ENCODE assay signal across 2 cellular contexts in the genomic region with DNA sequence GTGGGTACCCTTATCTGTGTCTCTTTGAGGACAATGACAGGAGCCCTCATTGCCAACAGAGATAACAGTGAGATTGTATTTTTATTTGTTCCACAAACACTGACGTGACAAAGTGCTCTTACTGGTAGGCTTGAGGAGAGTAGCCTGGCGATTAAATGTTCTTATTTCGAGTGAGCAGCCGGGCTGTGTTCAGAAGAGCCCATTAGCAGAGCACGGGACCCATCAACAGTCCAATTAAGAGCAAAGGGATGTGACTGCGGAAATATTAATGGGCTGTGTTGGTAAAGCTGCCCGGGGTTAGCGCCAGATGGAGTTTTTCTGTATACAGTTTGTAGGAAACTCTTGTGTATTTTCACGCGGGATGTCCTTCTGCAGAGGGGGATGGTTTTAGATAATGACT.
TF ChIP-seq lines count a peak whose summit lies in the region.

No MANE protein-coding gene starts in this region.

TF ChIP-seq in SK-N-SH, 30 proteins besides CTCF, POLR2A, EP300 and RAD21:
- TF ChIP-seq FOXM1 (IDR thresholded peaks at IDR 0.05; ENCODE audit: low read depth): no peak
- TF ChIP-seq RFX5 (IDR thresholded peaks at IDR 0.05; ENCODE audit: low read length): no peak
- no peak for TF ChIP-seq IRF3 (IDR thresholded peaks at IDR 0.05; ENCODE audit: low read depth, low read length)
- TF ChIP-seq, protein P1, sequence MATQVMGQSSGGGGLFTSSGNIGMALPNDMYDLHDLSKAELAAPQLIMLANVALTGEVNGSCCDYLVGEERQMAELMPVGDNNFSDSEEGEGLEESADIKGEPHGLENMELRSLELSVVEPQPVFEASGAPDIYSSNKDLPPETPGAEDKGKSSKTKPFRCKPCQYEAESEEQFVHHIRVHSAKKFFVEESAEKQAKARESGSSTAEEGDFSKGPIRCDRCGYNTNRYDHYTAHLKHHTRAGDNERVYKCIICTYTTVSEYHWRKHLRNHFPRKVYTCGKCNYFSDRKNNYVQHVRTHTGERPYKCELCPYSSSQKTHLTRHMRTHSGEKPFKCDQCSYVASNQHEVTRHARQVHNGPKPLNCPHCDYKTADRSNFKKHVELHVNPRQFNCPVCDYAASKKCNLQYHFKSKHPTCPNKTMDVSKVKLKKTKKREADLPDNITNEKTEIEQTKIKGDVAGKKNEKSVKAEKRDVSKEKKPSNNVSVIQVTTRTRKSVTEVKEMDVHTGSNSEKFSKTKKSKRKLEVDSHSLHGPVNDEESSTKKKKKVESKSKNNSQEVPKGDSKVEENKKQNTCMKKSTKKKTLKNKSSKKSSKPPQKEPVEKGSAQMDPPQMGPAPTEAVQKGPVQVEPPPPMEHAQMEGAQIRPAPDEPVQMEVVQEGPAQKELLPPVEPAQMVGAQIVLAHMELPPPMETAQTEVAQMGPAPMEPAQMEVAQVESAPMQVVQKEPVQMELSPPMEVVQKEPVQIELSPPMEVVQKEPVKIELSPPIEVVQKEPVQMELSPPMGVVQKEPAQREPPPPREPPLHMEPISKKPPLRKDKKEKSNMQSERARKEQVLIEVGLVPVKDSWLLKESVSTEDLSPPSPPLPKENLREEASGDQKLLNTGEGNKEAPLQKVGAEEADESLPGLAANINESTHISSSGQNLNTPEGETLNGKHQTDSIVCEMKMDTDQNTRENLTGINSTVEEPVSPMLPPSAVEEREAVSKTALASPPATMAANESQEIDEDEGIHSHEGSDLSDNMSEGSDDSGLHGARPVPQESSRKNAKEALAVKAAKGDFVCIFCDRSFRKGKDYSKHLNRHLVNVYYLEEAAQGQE (IDR thresholded peaks at IDR 0.05; ENCODE audit: low read depth, low read length): no peak
- TF ChIP-seq FOXJ3 (CRISPR knock-in tag; IDR thresholded peaks at IDR 0.05): no peak
- no peak for TF ChIP-seq SMC3 (IDR thresholded peaks at IDR 0.05; ENCODE audit: low read depth, low read length)
- TF ChIP-seq, protein P2, sequence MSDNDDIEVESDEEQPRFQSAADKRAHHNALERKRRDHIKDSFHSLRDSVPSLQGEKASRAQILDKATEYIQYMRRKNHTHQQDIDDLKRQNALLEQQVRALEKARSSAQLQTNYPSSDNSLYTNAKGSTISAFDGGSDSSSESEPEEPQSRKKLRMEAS (IDR thresholded peaks at IDR 0.05; ENCODE audit: low read depth): no peak
- no peak for TF ChIP-seq MXI1 (IDR thresholded peaks at IDR 0.05; ENCODE audit: low read depth, low read length)
- no peak for TF ChIP-seq USF2 (IDR thresholded peaks at IDR 0.05; ENCODE audit: borderline replicate concordance, low read depth, low read length)
- TF ChIP-seq GATA2 (CRISPR knock-in tag; IDR thresholded peaks at IDR 0.05): no peak
- no peak for TF ChIP-seq MEF2A (IDR thresholded peaks at IDR 0.05; ENCODE audit: borderline replicate concordance, low read depth)
- TF ChIP-seq TEAD4 (IDR thresholded peaks at IDR 0.05; ENCODE audit: borderline replicate concordance, insufficient read depth): no peak
- no peak for TF ChIP-seq SIN3A (IDR thresholded peaks at IDR 0.05; ENCODE audit: borderline replicate concordance, low read depth, low read length)
- TF ChIP-seq CHD2 (IDR thresholded peaks at IDR 0.05; ENCODE audit: low read length, partially characterized antibody): no peak
- TF ChIP-seq, protein P3, sequence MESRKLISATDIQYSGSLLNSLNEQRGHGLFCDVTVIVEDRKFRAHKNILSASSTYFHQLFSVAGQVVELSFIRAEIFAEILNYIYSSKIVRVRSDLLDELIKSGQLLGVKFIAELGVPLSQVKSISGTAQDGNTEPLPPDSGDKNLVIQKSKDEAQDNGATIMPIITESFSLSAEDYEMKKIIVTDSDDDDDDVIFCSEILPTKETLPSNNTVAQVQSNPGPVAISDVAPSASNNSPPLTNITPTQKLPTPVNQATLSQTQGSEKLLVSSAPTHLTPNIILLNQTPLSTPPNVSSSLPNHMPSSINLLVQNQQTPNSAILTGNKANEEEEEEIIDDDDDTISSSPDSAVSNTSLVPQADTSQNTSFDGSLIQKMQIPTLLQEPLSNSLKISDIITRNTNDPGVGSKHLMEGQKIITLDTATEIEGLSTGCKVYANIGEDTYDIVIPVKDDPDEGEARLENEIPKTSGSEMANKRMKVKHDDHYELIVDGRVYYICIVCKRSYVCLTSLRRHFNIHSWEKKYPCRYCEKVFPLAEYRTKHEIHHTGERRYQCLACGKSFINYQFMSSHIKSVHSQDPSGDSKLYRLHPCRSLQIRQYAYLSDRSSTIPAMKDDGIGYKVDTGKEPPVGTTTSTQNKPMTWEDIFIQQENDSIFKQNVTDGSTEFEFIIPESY (IDR thresholded peaks at IDR 0.05; ENCODE audit: borderline replicate concordance, low read depth): no peak
- TF ChIP-seq YY1 (IDR thresholded peaks at IDR 0.05; ENCODE audit: low read depth): no peak

TF ChIP-seq in SK-N-SH treated with all-trans-retinoic acid at 6 μM for 48 hours, 23 proteins besides CTCF, POLR2A, EP300 and RAD21:
- no peak for TF ChIP-seq TOX (CRISPR knock-in tag; IDR thresholded peaks at IDR 0.05; ENCODE audit: borderline replicate concordance)
